Comparison of ENCODE assay signal across 1 cellular context in genomic region chr2:25878361-25879132, GRCh38.
TF ChIP-seq lines count a peak whose summit lies in the region.

ASXL2 (minus strand) TSS chr2:25878487; CDS start chr2:25878222, 265 bp downstream.

TF ChIP-seq in HepG2, 621 proteins besides CTCF, POLR2A, EP300 and RAD21 (continued from another document and continues in another):
- TF ChIP-seq ZBTB33 (CRISPR knock-in tag; IDR thresholded peaks at IDR 0.05) (no peak), XBP1 (CRISPR knock-in tag; IDR thresholded peaks at IDR 0.05) (no peak), NFYC (CRISPR knock-in tag; IDR thresholded peaks at IDR 0.05) (peak; percentile 27; the same call in 1 of the 2 replicates), BCL6 (CRISPR knock-in tag; IDR thresholded peaks at IDR 0.05) (0 out of 2 replicates have a peak, but pooled peaks have one; percentile 13), ZNF468 (CRISPR knock-in tag; IDR thresholded peaks at IDR 0.05) (no peak), CBX1 (IDR thresholded peaks at IDR 0.05; ENCODE audit: low read depth) (peak; percentile 55), KDM3A (CRISPR knock-in tag; IDR thresholded peaks at IDR 0.05; ENCODE audit: low read depth) (peak; percentile 96), MNT (IDR thresholded peaks at IDR 0.05) (peak; percentile 61), MLXIP (CRISPR knock-in tag; IDR thresholded peaks at IDR 0.05; ENCODE audit: borderline replicate concordance) (0 out of 2 replicates have a peak, but pooled peaks have one; percentile 18), ZNF773 (CRISPR knock-in tag; IDR thresholded peaks at IDR 0.05; ENCODE audit: borderline replicate concordance) (no peak), FOSL1 (CRISPR knock-in tag; IDR thresholded peaks at IDR 0.05; ENCODE audit: borderline replicate concordance) (no peak), NRL (CRISPR knock-in tag; IDR thresholded peaks at IDR 0.05; ENCODE audit: borderline replicate concordance) (no peak), ZBTB42 (CRISPR knock-in tag; IDR thresholded peaks at IDR 0.05) (no peak; the same call in 1 of the 2 replicates), MXI1 (IDR thresholded peaks at IDR 0.05; ENCODE audit: borderline replicate concordance, low read depth, low read length) (peak; percentile 74; the same call in 2 of the 3 replicates), FOSL2 (CRISPR knock-in tag; IDR thresholded peaks at IDR 0.05) (peak; percentile 38; the same call in 1 of the 2 replicates), ZBTB43 (CRISPR knock-in tag; conservative IDR thresholded peaks at IDR 0.05) (no peak; the same call in 1 of the 2 replicates), THAP8 (CRISPR knock-in tag; IDR thresholded peaks at IDR 0.05; ENCODE audit: borderline replicate concordance) (peak; percentile 89; the same call in 1 of the 2 replicates), ZNF550 (CRISPR knock-in tag; IDR thresholded peaks at IDR 0.05; ENCODE audit: borderline replicate concordance) (no peak), HNF1B (CRISPR knock-in tag; IDR thresholded peaks at IDR 0.05) (peak; percentile 30; the same call in 1 of the 2 replicates), HNF4A (CRISPR knock-in tag; IDR thresholded peaks at IDR 0.05) (peak; percentile 10; the same call in 1 of the 2 replicates), ARNTL (CRISPR knock-in tag; IDR thresholded peaks at IDR 0.05) (no peak), CCAR2 (optimal IDR thresholded peaks at IDR 0.05; ENCODE audit: low read depth, low read length) (no peak), ELF3 (CRISPR knock-in tag; IDR thresholded peaks at IDR 0.05) (peak; percentile 98), PLSCR1 (CRISPR knock-in tag; IDR thresholded peaks at IDR 0.05; ENCODE audit: borderline replicate concordance) (no peak), BHLHE40 (IDR thresholded peaks at IDR 0.05; ENCODE audit: low read length) (peak; percentile 77), ZNF441 (CRISPR knock-in tag; IDR thresholded peaks at IDR 0.05; ENCODE audit: borderline replicate concordance) (peak; percentile 86), ZNF12 (CRISPR knock-in tag; IDR thresholded peaks at IDR 0.05) (peak; percentile 82), PHF8 (CRISPR knock-in tag; IDR thresholded peaks at IDR 0.05) (peak; percentile 62), E2F1 (CRISPR knock-in tag; IDR thresholded peaks at IDR 0.05) (peak; percentile 78; the same call in 1 of the 2 replicates), ZBTB1 (CRISPR knock-in tag; IDR thresholded peaks at IDR 0.05; ENCODE audit: borderline replicate concordance) (0 out of 2 replicates have a peak, but pooled peaks have one; percentile 21), ZNF646 (CRISPR knock-in tag; IDR thresholded peaks at IDR 0.05) (no peak), ZNF121 (CRISPR knock-in tag; IDR thresholded peaks at IDR 0.05) (no peak), ZNF615 (CRISPR knock-in tag; IDR thresholded peaks at IDR 0.05; ENCODE audit: borderline replicate concordance) (0 out of 2 replicates have a peak, but pooled peaks have one; percentile 35), ZBTB46 (CRISPR knock-in tag; IDR thresholded peaks at IDR 0.05; ENCODE audit: borderline replicate concordance) (no peak), DR1 (CRISPR knock-in tag; IDR thresholded peaks at IDR 0.05) (peak; percentile 77), ZNF83 (CRISPR knock-in tag; IDR thresholded peaks at IDR 0.05; ENCODE audit: borderline replicate concordance) (no peak), BRD4 (CRISPR knock-in tag; IDR thresholded peaks at IDR 0.05) (peak; percentile 73), ZNF430 (CRISPR knock-in tag; IDR thresholded peaks at IDR 0.05) (0 out of 2 replicates have a peak, but pooled peaks have one; percentile 41), ZNF761 (CRISPR knock-in tag; conservative IDR thresholded peaks at IDR 0.05) (no peak; the same call in 1 of the 2 replicates)
